Comparison of ENCODE assay signal across 10 cellular contexts in genomic region chr20:35166242-35166830, GRCh38. TPM values are rescaled to one million over a fixed set of nuclear protein-coding genes. Genes with fewer than 3 reads are reported as not detected.
DNase-seq lines count a peak whose midpoint lies in the region; ATAC-seq and TF ChIP-seq lines count a peak whose summit lies in the region.
"Had no signal": no experiment of that assay in that cellular context is flagged by ENCODE, and none has a peak within 500 bp of the region (broad histone marks: within the 10 kb centered on the region; RNA-seq: fewer than 3 reads in every experiment).

No MANE protein-coding gene starts in this region.

- H3K36me3 Mint-ChIP-seq in neural progenitor cell, result no peaks in the 10 kb centered on the region

- H3K27me3 ChIP-seq in SJCRH30 (no peaks in the 10 kb centered on the region), gastroesophageal sphincter (no peaks in the 10 kb centered on the region), neural progenitor cell (no peaks in the 10 kb centered on the region)
- H3K27me3 ChIP-seq: BLaER1 had no signal

- no peak overlapping the region for H3K9ac ChIP-seq in neural progenitor cell
- H3K9ac ChIP-seq: BLaER1 had no signal

- no peak overlapping the region for H3K27ac ChIP-seq in SJCRH30
- H3K27ac ChIP-seq in gastroesophageal sphincter, result peak overlapping the region in 1 of 4 donors; percentile 19
- H3K27ac ChIP-seq in neural progenitor cell, result no peak overlapping the region
- H3K27ac ChIP-seq: BLaER1 had no signal

- peaks cover 2% of the 10 kb centered on the region for H3K27me3 Mint-ChIP-seq in neural progenitor cell (ENCODE audit: insufficient read depth, low read depth)
- H3K27me3 Mint-ChIP-seq: stimulated activated naive CD8-positive, alpha-beta T cell treated with anti-CD3 and anti-CD28 coated beads, Interleukin-15, Interleukin-2, amounts not matched to agents 100 ng/mL and 50 ng/mL, for 24 hours had no signal

- no peaks in the 10 kb centered on the region for H3K9me3 Mint-ChIP-seq in neural progenitor cell

- H3K4me1 Mint-ChIP-seq in neural progenitor cell, result peaks cover 6% of the 10 kb centered on the region

- TF ChIP-seq POLR2A in gastroesophageal sphincter (IDR thresholded peaks at IDR 0.05), result no peak

- H3K4me3 ChIP-seq in SJCRH30, result no peak overlapping the region
- H3K4me3 ChIP-seq in gastroesophageal sphincter, result no peak overlapping the region
- H3K4me3 ChIP-seq in neural progenitor cell, result no peak overlapping the region
- H3K4me3 ChIP-seq: BLaER1 had no signal

- peaks cover 3% of the 10 kb centered on the region; the same call in 1 of the 2 replicates for H3K9me3 ChIP-seq in SJCRH30 (replicated peaks)
- no peaks in the 10 kb centered on the region for H3K9me3 ChIP-seq in gastroesophageal sphincter
- H3K9me3 ChIP-seq in neural progenitor cell (ENCODE audit: low read depth), result no peaks in the 10 kb centered on the region
- H3K9me3 ChIP-seq: BLaER1 had no signal

- WGBS in gastroesophageal sphincter (ENCODE audit: low coverage in 1 of 2), 2 donors, result 32 to 58% methylated on average over 3 to 4 of the region's 5 CpGs

- peak overlapping the region; percentile 80 for H2AFZ ChIP-seq in neural progenitor cell (replicated peaks)

- H3K36me3 ChIP-seq in SJCRH30, result no peaks in the 10 kb centered on the region
- H3K36me3 ChIP-seq in gastroesophageal sphincter, result no peaks in the 10 kb centered on the region
- no peaks in the 10 kb centered on the region for H3K36me3 ChIP-seq in neural progenitor cell
- H3K36me3 ChIP-seq: BLaER1 had no signal

- peak; percentile 89 for ATAC-seq in gastroesophageal sphincter
- no peak for ATAC-seq in GM21723 (IDR thresholded peaks at IDR 0.05; ENCODE audit: unreplicated experiment)

- H3K27ac Mint-ChIP-seq in neural progenitor cell, result no peak overlapping the region
- H3K27ac Mint-ChIP-seq: stimulated activated naive CD8-positive, alpha-beta T cell treated with anti-CD3 and anti-CD28 coated beads, Interleukin-15, Interleukin-2, amounts not matched to agents 100 ng/mL and 50 ng/mL, for 24 hours had no signal

- H3K4me2 ChIP-seq in neural progenitor cell, result no peak overlapping the region
- H3K4me2 ChIP-seq: BLaER1 had no signal

- no peaks in the 10 kb centered on the region for H3K79me2 ChIP-seq in neural progenitor cell (ENCODE audit: low read depth)

- H3K4me3 Mint-ChIP-seq in neural progenitor cell, result no peak overlapping the region
- H3K4me3 Mint-ChIP-seq: stimulated activated naive CD8-positive, alpha-beta T cell treated with anti-CD3 and anti-CD28 coated beads, Interleukin-15, Interleukin-2, amounts not matched to agents 100 ng/mL and 50 ng/mL, for 24 hours had no signal

- H3K4me1 ChIP-seq in SJCRH30 (peaks cover 6% of the 10 kb centered on the region; the same call in 1 of the 2 replicates), gastroesophageal sphincter (peaks cover 0 to 16% (median 0%) of the 10 kb centered on the region in 3 donors), neural progenitor cell (peaks cover 2% of the 10 kb centered on the region)

- TF ChIP-seq EP300 in gastroesophageal sphincter (IDR thresholded peaks at IDR 0.05), result no peak

- H3F3A ChIP-seq in neural progenitor cell (ENCODE audit: low read depth), result peaks cover 12% of the 10 kb centered on the region

- no peaks in the 10 kb centered on the region for H4K20me1 ChIP-seq in neural progenitor cell (ENCODE audit: low read depth)
- H4K20me1 ChIP-seq: BLaER1 had no signal

- TF ChIP-seq CTCF in gastroesophageal sphincter (IDR thresholded peaks at IDR 0.05) (no peak), neural progenitor cell (IDR thresholded peaks at IDR 0.05) (no peak)

- DNase-seq in DMS 273 (lab: John Stamatoyannopoulos, UW; ENCODE audit: unreplicated experiment), result peak; percentile 45
- DNase-seq in SJCRH30, result peak; percentile 55 to 75
- DNase-seq in neural progenitor cell (ENCODE audit: low spot score), result no peak
- DNase-seq in COLO668 (lab: John Stamatoyannopoulos, UW; ENCODE audit: unreplicated experiment), result no peak
- no peak for DNase-seq in A172 (ENCODE audit: low spot score)
- DNase-seq in activated CD4-positive, alpha-beta T cell treated with anti-CD3 and anti-CD28 coated beads, Interleukin-2, amount 50 U/mL, for 4 hours, result no peak

RNA-seq across cellular contexts. Expression of gene PROCR, which starts 5.5 kb away (rescaled TPM):
- 9.0 and 9.6 TPM in 2 replicates for total RNA-seq in SJCRH30 (2014; rRNA removed; shearing (Covaris generic))
- 10 to 100 TPM; 11.7 to 59.4 (median 35.9) TPM for total RNA-seq in gastroesophageal sphincter
- total RNA-seq in neural progenitor cell (ENCODE audit: low replicate concordance), result 3.1 and 4.6 TPM in 2 replicates
- 32.2 and 48.0 TPM in 2 replicates for total RNA-seq in A172 (2014; rRNA removed; shearing (Covaris generic))

RNA-seq across cellular contexts. Expression of gene EDEM2, which starts 19.2 kb away (rescaled TPM):
- total RNA-seq in SJCRH30 (2014; rRNA removed; shearing (Covaris generic)), result 19.2 and 19.4 TPM in 2 replicates
- total RNA-seq in gastroesophageal sphincter (10 to 100 TPM; 11.2 to 18.9 (median 13.5) TPM), neural progenitor cell (ENCODE audit: low replicate concordance) (9.3 and 13.8 TPM in 2 replicates)
- total RNA-seq in A172 (2014; rRNA removed; shearing (Covaris generic)), result 32.8 and 34.4 TPM in 2 replicates

Comparison
In these comparisons a context has a peak if more than half of its experiments do, and no peak if none do; other contexts are left out.
1. DNase-seq: peak in DMS 273 (single experiment) and SJCRH30 (2 of 2); none in neural progenitor cell (single experiment), COLO668 (single experiment), A172 (single experiment) and activated CD4-positive, alpha-beta T cell treated with anti-CD3 and anti-CD28 coated beads, Interleukin-2, amount 50 U/mL, for 4 hours (0 of 2).